In the genomic region with DNA sequence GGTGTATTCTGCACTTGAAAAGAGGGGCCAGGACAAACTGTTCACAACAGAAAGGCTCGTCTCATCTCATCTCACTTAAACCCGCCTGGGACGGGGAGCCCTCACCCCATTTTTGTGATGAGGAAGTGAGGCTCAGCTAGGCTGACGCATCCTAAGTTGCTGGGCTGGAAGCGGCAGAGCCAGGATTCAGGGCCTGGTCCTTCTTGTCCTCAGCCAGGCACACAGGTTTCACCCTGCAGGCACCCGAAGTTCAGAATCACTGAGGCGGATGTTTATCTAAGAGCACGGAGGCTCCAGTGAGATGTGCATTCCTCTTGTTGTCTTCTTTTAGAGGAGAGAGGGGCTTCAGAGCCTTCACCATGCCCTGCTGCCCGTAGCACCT, we compare ENCODE assay signal across 17 cellular contexts.
"Had no signal": no experiment of that assay in that cellular context is flagged by ENCODE, and none has a peak within 500 bp of the region (broad histone marks: within the 10 kb centered on the region; RNA-seq: fewer than 3 reads in every experiment).

No MANE protein-coding gene starts in this region.

- H3K36me3 ChIP-seq: tibial nerve had no signal

- DNase-seq: activated CD4-positive, alpha-beta T cell treated with anti-CD3 and anti-CD28 coated beads, Interleukin-2, amount 50 U/mL, for 1 hour; activated CD4-positive, CD25-positive, alpha-beta regulatory T cell; activated naive CD4-positive, alpha-beta T cell treated with anti-CD3 and anti-CD28 coated beads for 36 hours; activated T-cell treated with anti-CD3 and anti-CD28 coated beads for 4 hours; caudate nucleus; cortex of kidney; effector memory CD4-positive, alpha-beta T cell; erythroblast; hypothalamus; left cardiac atrium; mammary epithelial cell; small intestine; T-helper 2 cell had no signal

- H3K27me3 ChIP-seq: tibial nerve had no signal

- H3K4me1 Mint-ChIP-seq: activated T-helper 17 cell treated with anti-CD3 and anti-CD28 coated beads, Interleukin-2, amount 50 U/mL, for 72 hours; stimulated activated memory B cell treated with anti-CD40 and anti-IgM and Interleukin-4, amounts not matched to agents 10 μg/mL and 1 μg/mL and 100 μg/mL, for 72 hours had no signal

- ATAC-seq: activated T-helper 17 cell treated with anti-CD3 and anti-CD28 coated beads, Interleukin-2, amount 50 U/mL, for 72 hours; stimulated activated memory B cell treated with anti-CD40 and anti-IgM and Interleukin-4, amounts not matched to agents 10 μg/mL and 1 μg/mL and 100 μg/mL, for 72 hours had no signal

- H3K27me3 Mint-ChIP-seq: activated T-helper 17 cell treated with anti-CD3 and anti-CD28 coated beads, Interleukin-2, amount 50 U/mL, for 72 hours; stimulated activated memory B cell treated with anti-CD40 and anti-IgM and Interleukin-4, amounts not matched to agents 10 μg/mL and 1 μg/mL and 100 μg/mL, for 72 hours had no signal

- H3K9me3 Mint-ChIP-seq: activated naive CD4-positive, alpha-beta T cell treated with anti-CD3 and anti-CD28 coated beads for 36 hours; activated T-helper 17 cell treated with anti-CD3 and anti-CD28 coated beads, Interleukin-2, amount 50 U/mL, for 72 hours; nephron; stimulated activated memory B cell treated with anti-CD40 and anti-IgM and Interleukin-4, amounts not matched to agents 10 μg/mL and 1 μg/mL and 100 μg/mL, for 72 hours had no signal

- H3K27ac Mint-ChIP-seq: activated naive CD4-positive, alpha-beta T cell treated with anti-CD3 and anti-CD28 coated beads for 36 hours; activated T-helper 17 cell treated with anti-CD3 and anti-CD28 coated beads, Interleukin-2, amount 50 U/mL, for 72 hours; nephron; stimulated activated memory B cell treated with anti-CD40 and anti-IgM and Interleukin-4, amounts not matched to agents 10 μg/mL and 1 μg/mL and 100 μg/mL, for 72 hours had no signal

- H3K4me3 Mint-ChIP-seq: activated naive CD4-positive, alpha-beta T cell treated with anti-CD3 and anti-CD28 coated beads for 36 hours; activated T-helper 17 cell treated with anti-CD3 and anti-CD28 coated beads, Interleukin-2, amount 50 U/mL, for 72 hours; nephron; stimulated activated memory B cell treated with anti-CD40 and anti-IgM and Interleukin-4, amounts not matched to agents 10 μg/mL and 1 μg/mL and 100 μg/mL, for 72 hours had no signal

- H3K4me3 ChIP-seq: tibial nerve had no signal

- H3K27ac ChIP-seq: tibial nerve had no signal

- H3K9me3 ChIP-seq: tibial nerve had no signal
